1 cellular context compared by ENCODE assay signal in genomic region chr19:39377373-39378362, GRCh38.
TF ChIP-seq lines count a peak whose summit lies in the region.

No MANE protein-coding gene starts in this region.

TF ChIP-seq in HEK293, 187 proteins besides CTCF, POLR2A, EP300 and RAD21 (continued from another document):
- TF ChIP-seq PRDM10 (tag by site-specific recombination; IDR thresholded peaks at IDR 0.05) (no peak), ZNF280D (tag by site-specific recombination; IDR thresholded peaks at IDR 0.05) (no peak), ZNF658 (tag by site-specific recombination; IDR thresholded peaks at IDR 0.05) (no peak), ZNF341 (tag by site-specific recombination; IDR thresholded peaks at IDR 0.05; ENCODE audit: low read depth) (no peak), ZNF2 (tag by site-specific recombination; IDR thresholded peaks at IDR 0.05) (no peak), ZNF555 (tag by site-specific recombination; conservative IDR thresholded peaks at IDR 0.05) (no peak), ZSCAN23 (tag by site-specific recombination; IDR thresholded peaks at IDR 0.05) (no peak), ZNF560 (tag by site-specific recombination; IDR thresholded peaks at IDR 0.05; ENCODE audit: borderline replicate concordance) (no peak), FEZF1 (tag by site-specific recombination; IDR thresholded peaks at IDR 0.05) (no peak), ZNF121 (tag by site-specific recombination; IDR thresholded peaks at IDR 0.05) (no peak)
TF ChIP-seq in HEK293: peak in this region for 0.
